Comparison of ENCODE assay signal across 28 cellular contexts in the genomic region with DNA sequence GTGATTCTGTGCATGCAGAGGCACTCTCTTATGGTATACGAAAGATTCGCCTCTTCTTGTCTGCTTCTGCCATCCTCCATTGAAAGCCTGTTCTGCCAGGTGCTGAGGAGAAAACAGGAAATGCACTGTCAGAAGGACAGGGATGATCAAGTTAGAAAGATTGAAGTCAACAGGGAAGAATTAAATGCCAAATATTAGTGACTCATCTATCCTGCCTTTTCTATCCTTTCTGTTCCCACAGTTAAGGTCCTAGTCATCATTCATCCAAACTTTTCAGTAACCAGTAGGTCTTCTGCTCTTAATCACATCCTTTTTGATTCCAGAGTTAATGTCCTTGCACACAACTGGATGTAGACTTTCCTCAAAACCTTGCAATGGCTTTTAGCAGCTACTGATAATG. TPM values are rescaled to one million over a fixed set of nuclear protein-coding genes. Genes with fewer than 3 reads are reported as not detected.
DNase-seq lines count a peak whose midpoint lies in the region; ATAC-seq, FAIRE-seq and TF ChIP-seq lines count a peak whose summit lies in the region.
"Had no signal": no experiment of that assay in that cellular context is flagged by ENCODE, and none has a peak within 500 bp of the region (broad histone marks: within the 10 kb centered on the region; RNA-seq: fewer than 3 reads in every experiment).

No MANE protein-coding gene starts in this region.

- no peak for ATAC-seq in CD4-positive, CD25-positive, alpha-beta regulatory T cell (ENCODE audit: low read depth in 2 of 2)
- ATAC-seq in GM23338 (no peak), HG03135 (IDR thresholded peaks at IDR 0.05; ENCODE audit: unreplicated experiment) (no peak)
- ATAC-seq: activated T-helper 17 cell treated with anti-CD3 and anti-CD28 coated beads, Interleukin-2, amount 50 U/mL, for 72 hours; GM12878; psoas muscle had no signal

- H3K4me1 Mint-ChIP-seq in CD4-positive, CD25-positive, alpha-beta regulatory T cell = peaks cover 0 to 7% (median 4%) of the 10 kb centered on the region in 4 donors
- H3K4me1 Mint-ChIP-seq in GM23338 (no peaks in the 10 kb centered on the region; the same call in 2 of the 3 replicates), glutamatergic neuron (ENCODE audit: low read depth, unreplicated experiment) (peaks cover 10% of the 10 kb centered on the region)

- TF ChIP-seq CTCF in GM23338 (conservative IDR thresholded peaks at IDR 0.05; ENCODE audit: low read depth in 2 of 2) (no peak), bronchial epithelial cell (IDR thresholded peaks at IDR 0.05; ENCODE audit: insufficient read depth, low read length, severe bottlenecking) (no peak), glutamatergic neuron (IDR thresholded peaks at IDR 0.05; ENCODE audit: partially characterized antibody, unreplicated experiment) (no peak)

- H3K4me3 Mint-ChIP-seq in CD4-positive, CD25-positive, alpha-beta regulatory T cell = no peak overlapping the region
- H3K4me3 Mint-ChIP-seq in GM23338 = no peak overlapping the region
- no peak overlapping the region for H3K4me3 Mint-ChIP-seq in glutamatergic neuron (ENCODE audit: unreplicated experiment)
- H3K4me3 Mint-ChIP-seq: activated naive CD8-positive, alpha-beta T cell treated with anti-CD3 and anti-CD28 coated beads, Interleukin-2, amount 10 ng/mL, durations not matched to agents 7 days and 5 days; activated T-helper 17 cell treated with anti-CD3 and anti-CD28 coated beads, Interleukin-2, amount 50 U/mL, for 72 hours; brain; neural crest cell had no signal

- no peaks in the 10 kb centered on the region for H3K27me3 ChIP-seq in CD4-positive, CD25-positive, alpha-beta regulatory T cell (ENCODE audit: control insufficient read depth, insufficient read depth, low read length)
- H3K27me3 ChIP-seq in GM23338 (ENCODE audit: insufficient read depth) (peaks cover 14% of the 10 kb centered on the region), bronchial epithelial cell (ENCODE audit: control insufficient read depth, insufficient read depth, low read length) (no peaks in the 10 kb centered on the region)
- H3K27me3 ChIP-seq: colonic mucosa had no signal

- DNase-seq in CD4-positive, CD25-positive, alpha-beta regulatory T cell = no peak
- DNase-seq in GM23338 (ENCODE audit: low spot score) = no peak
- DNase-seq in bronchial epithelial cell (ENCODE audit: low read depth) = peak; percentile 80
- DNase-seq in kidney tubule cell (ENCODE audit: low spot score) = peak; percentile 51
- DNase-seq in glutamatergic neuron = no peak
- DNase-seq in activated T-cell treated with anti-CD3 and anti-CD28 coated beads, Interleukin-2, amount 50 U/mL, for 48 hours = no peak
- DNase-seq: activated naive CD8-positive, alpha-beta T cell treated with anti-CD3 and anti-CD28 coated beads, Interleukin-2, amount 10 ng/mL, durations not matched to agents 7 days and 5 days; CD8-positive, alpha-beta memory T cell; colonic mucosa; left ventricle myocardium inferior; midbrain; NCI-H1048; NCI-H2029 treated with DMSO at 0.1 percent for 48 hours; NCI-H226; NCI-H774; psoas muscle; SHP77 treated with DMSO at 0.1 percent for 48 hours; stimulated activated CD4-positive, alpha-beta T cell treated with anti-CD3 and anti-CD28 coated beads, Interleukin-1b, Interleukin-23, amount 100 ng/mL, for 48 hours had no signal

- FAIRE-seq in bronchial epithelial cell (lab: Jason Lieb, UNC) = no peak
- FAIRE-seq: GM12878, HTR-8/SVneo, TTC549 had no signal

- H3K36me3 ChIP-seq in CD4-positive, CD25-positive, alpha-beta regulatory T cell (ENCODE audit: control insufficient read depth, insufficient read depth, low read length) = peaks cover 37% of the 10 kb centered on the region
- H3K36me3 ChIP-seq in GM23338 (ENCODE audit: insufficient read depth) = peaks cover 9% of the 10 kb centered on the region
- peaks cover 10% of the 10 kb centered on the region for H3K36me3 ChIP-seq in bronchial epithelial cell (ENCODE audit: control insufficient read depth, insufficient read depth, low read length)

- H3K4me1 ChIP-seq in CD4-positive, CD25-positive, alpha-beta regulatory T cell (ENCODE audit: control insufficient read depth, insufficient read depth, low read length, poor library complexity, severe bottlenecking) = peaks cover 8% of the 10 kb centered on the region
- H3K4me1 ChIP-seq in GM23338 (ENCODE audit: insufficient read depth) = no peaks in the 10 kb centered on the region
- H3K4me1 ChIP-seq: colonic mucosa had no signal

- H3K27me3 Mint-ChIP-seq in CD4-positive, CD25-positive, alpha-beta regulatory T cell = no peaks in the 10 kb centered on the region
- H3K27me3 Mint-ChIP-seq in GM23338 (ENCODE audit: insufficient read depth, low read depth, poor library complexity) (peaks cover 6% of the 10 kb centered on the region), glutamatergic neuron (ENCODE audit: unreplicated experiment) (no peaks in the 10 kb centered on the region)
- H3K27me3 Mint-ChIP-seq: activated naive CD8-positive, alpha-beta T cell treated with anti-CD3 and anti-CD28 coated beads, Interleukin-2, amount 10 ng/mL, durations not matched to agents 7 days and 5 days; activated T-helper 17 cell treated with anti-CD3 and anti-CD28 coated beads, Interleukin-2, amount 50 U/mL, for 72 hours; brain; CD8-positive, alpha-beta memory T cell had no signal

- H3K79me2 ChIP-seq in GM23338 (replicated peaks; ENCODE audit: insufficient read depth) = no peaks in the 10 kb centered on the region

- no peak overlapping the region for H2AFZ ChIP-seq in GM23338

- H3F3A ChIP-seq in GM23338 (replicated peaks; ENCODE audit: low read depth) = peaks cover 5% of the 10 kb centered on the region; the same call in 1 of the 2 replicates

- no peak overlapping the region for H3K4me3 ChIP-seq in CD4-positive, CD25-positive, alpha-beta regulatory T cell (ENCODE audit: low read depth, low read length)
- H3K4me3 ChIP-seq in GM23338 (no peak overlapping the region), bronchial epithelial cell (ENCODE audit: low read depth, low read length) (no peak overlapping the region)
- H3K4me3 ChIP-seq: colonic mucosa, GM12878, left ventricle myocardium inferior, psoas muscle, skin epidermis, thoracic aorta had no signal

- H4K20me1 ChIP-seq in GM23338 (replicated peaks; ENCODE audit: insufficient read depth) = no peaks in the 10 kb centered on the region; the same call in 1 of the 2 replicates

- peak overlapping the region in 2 of 3 donors; percentile 29 to 89 for H3K27ac Mint-ChIP-seq in CD4-positive, CD25-positive, alpha-beta regulatory T cell
- no peak overlapping the region for H3K27ac Mint-ChIP-seq in GM23338
- no peak overlapping the region for H3K27ac Mint-ChIP-seq in glutamatergic neuron (ENCODE audit: unreplicated experiment)
- H3K27ac Mint-ChIP-seq: activated naive CD8-positive, alpha-beta T cell treated with anti-CD3 and anti-CD28 coated beads, Interleukin-2, amount 10 ng/mL, durations not matched to agents 7 days and 5 days; brain had no signal

- H3K9me3 ChIP-seq in CD4-positive, CD25-positive, alpha-beta regulatory T cell (ENCODE audit: control insufficient read depth in 2 of 2, low read length in 2 of 2) = no peaks in the 10 kb centered on the region
- H3K9me3 ChIP-seq: colonic mucosa, left ventricle myocardium inferior, psoas muscle, thoracic aorta had no signal

- H3K9me3 Mint-ChIP-seq in CD4-positive, CD25-positive, alpha-beta regulatory T cell = no peaks in the 10 kb centered on the region
- H3K9me3 Mint-ChIP-seq in GM23338 (no peaks in the 10 kb centered on the region), glutamatergic neuron (ENCODE audit: unreplicated experiment) (peaks cover 9% of the 10 kb centered on the region)
- H3K9me3 Mint-ChIP-seq: activated naive CD8-positive, alpha-beta T cell treated with anti-CD3 and anti-CD28 coated beads, Interleukin-2, amount 10 ng/mL, durations not matched to agents 7 days and 5 days; activated T-helper 17 cell treated with anti-CD3 and anti-CD28 coated beads, Interleukin-2, amount 50 U/mL, for 72 hours; brain; CD8-positive, alpha-beta memory T cell; neural crest cell had no signal

- H3K9me2 ChIP-seq in GM23338 (ENCODE audit: insufficient read depth) = no peaks in the 10 kb centered on the region

- H3K4me2 ChIP-seq in GM23338 = no peak overlapping the region
- H3K4me2 ChIP-seq: KMS-11 had no signal

- peaks cover 17% of the 10 kb centered on the region for H3K36me3 Mint-ChIP-seq in CD4-positive, CD25-positive, alpha-beta regulatory T cell
- H3K36me3 Mint-ChIP-seq in GM23338 (ENCODE audit: low read depth) = peaks cover 31% of the 10 kb centered on the region
- H3K36me3 Mint-ChIP-seq in glutamatergic neuron (ENCODE audit: unreplicated experiment) = peaks cover 5% of the 10 kb centered on the region

- no peak overlapping the region for H3K27ac ChIP-seq in CD4-positive, CD25-positive, alpha-beta regulatory T cell (ENCODE audit: insufficient read depth, low read length, poor library complexity, severe bottlenecking)
- H3K27ac ChIP-seq in GM23338 (ENCODE audit: low read depth) = 0 out of 2 replicates have a peak overlapping the region, but pooled peaks have one; percentile 45
- H3K27ac ChIP-seq: colonic mucosa, KMS-11, left ventricle myocardium inferior, psoas muscle, skin epidermis, thoracic aorta had no signal

RNA-seq across cellular contexts. Expression of gene ZNF783, which starts 4.8 kb away (rescaled TPM):
- 30.2 TPM for total RNA-seq in CD4-positive, CD25-positive, alpha-beta regulatory T cell
- 1 to 10 TPM; 2.7 to 5.3 (median 4.7) TPM for polyA plus RNA-seq in CD4-positive, CD25-positive, alpha-beta regulatory T cell
- total RNA-seq in GM23338 (2014; rRNA removed; shearing (Covaris generic)) = 8.6 and 9.0 TPM in 2 replicates
- polyA plus RNA-seq in GM23338 (2016; fragmentation: Nextera tagmentation; extraction: Ambion mirVana) = 2.1 and 2.6 TPM in 2 replicates
- total RNA-seq in bronchial epithelial cell (9.5 and 11.3 TPM in 2 replicates), glutamatergic neuron (ENCODE audit: unreplicated experiment) (22.9 TPM)

RNA-seq across cellular contexts. Expression of gene ZNF212, which starts 17.7 kb away (rescaled TPM):
- 14.2 TPM for total RNA-seq in CD4-positive, CD25-positive, alpha-beta regulatory T cell
- polyA plus RNA-seq in CD4-positive, CD25-positive, alpha-beta regulatory T cell = 10 to 100 TPM in 1 of 4 donors, 1 to 10 TPM in 3; 3.3 to 12.6 (median 6.4) TPM
- total RNA-seq in GM23338 (2014; rRNA removed; shearing (Covaris generic)) = 18.0 and 18.9 TPM in 2 replicates
- polyA plus RNA-seq in GM23338 (2016; fragmentation: Nextera tagmentation; extraction: Ambion mirVana) = 8.9 and 10.8 TPM in 2 replicates
- total RNA-seq in bronchial epithelial cell (5.8 and 6.1 TPM in 2 replicates), glutamatergic neuron (ENCODE audit: unreplicated experiment) (13.2 TPM)

Comparison
In these comparisons a context has a peak if more than half of its experiments do, and no peak if none do; other contexts are left out.
1. DNase-seq: peak in bronchial epithelial cell (single experiment) and kidney tubule cell (single experiment); none in CD4-positive, CD25-positive, alpha-beta regulatory T cell (0 of 3), GM23338 (single experiment), glutamatergic neuron (single experiment) and activated T-cell treated with anti-CD3 and anti-CD28 coated beads, Interleukin-2, amount 50 U/mL, for 48 hours (0 of 2).
2. H3K27ac Mint-ChIP-seq: peak in CD4-positive, CD25-positive, alpha-beta regulatory T cell (2 of 3); none in GM23338 (single experiment) and glutamatergic neuron (single experiment).